Comparison of ENCODE assay signal across 1 cellular context in the genomic region with DNA sequence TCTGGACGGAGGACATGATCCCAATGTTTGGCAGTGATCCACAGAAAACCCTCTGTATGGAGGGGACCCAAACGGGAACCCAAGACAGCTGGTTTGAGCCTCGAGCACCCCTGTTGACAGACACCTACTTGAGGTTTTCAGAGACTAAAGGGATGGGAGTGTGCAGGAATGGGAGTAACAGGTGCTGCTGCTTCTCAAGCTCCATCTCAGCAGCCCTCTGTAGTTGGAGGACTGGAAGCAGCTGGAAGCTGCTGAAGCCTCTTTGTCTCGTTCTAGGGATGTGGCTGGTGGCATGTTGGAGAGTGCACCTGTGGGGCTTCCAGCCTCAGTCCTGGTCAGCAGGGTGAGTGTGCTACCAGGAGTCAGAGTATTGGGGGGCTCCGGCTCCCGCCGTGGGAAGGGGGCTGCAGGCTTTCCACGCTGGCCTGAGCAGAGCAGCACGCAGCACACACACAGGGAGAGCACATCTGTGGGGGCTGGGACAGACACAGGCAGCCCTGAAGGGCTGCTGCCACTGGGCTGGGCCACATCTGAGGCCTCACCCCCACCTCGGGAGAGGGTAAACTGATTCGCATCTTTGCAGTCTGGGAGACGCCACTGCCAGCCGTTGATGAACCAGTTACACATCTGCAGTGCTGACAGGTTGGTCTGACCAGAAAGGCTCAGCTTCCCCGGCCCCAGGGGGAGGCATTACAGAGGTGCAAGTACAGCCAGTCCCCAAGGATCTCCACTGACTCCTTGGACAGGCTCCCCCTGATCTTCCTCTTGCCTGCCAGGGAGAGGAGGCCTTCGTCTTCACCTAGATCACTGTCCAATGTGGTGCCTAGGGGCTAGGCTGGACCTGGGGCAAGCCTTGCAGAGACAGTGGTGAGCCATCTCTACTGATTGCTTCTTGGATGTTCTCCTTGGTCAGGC.
TF ChIP-seq lines count a peak whose summit lies in the region.

No MANE protein-coding gene starts in this region.

TF ChIP-seq in HEK293T, 16 proteins besides CTCF, POLR2A, EP300 and RAD21 (continued from another document):
- TF ChIP-seq HDGF (IDR thresholded peaks at IDR 0.05; ENCODE audit: borderline replicate concordance) (0 out of 2 replicates have a peak, but pooled peaks have one; percentile 48), ELF4 (IDR thresholded peaks at IDR 0.05) (no peak), SP1 (IDR thresholded peaks at IDR 0.05) (no peak)
- TF ChIP-seq, protein P1, sequence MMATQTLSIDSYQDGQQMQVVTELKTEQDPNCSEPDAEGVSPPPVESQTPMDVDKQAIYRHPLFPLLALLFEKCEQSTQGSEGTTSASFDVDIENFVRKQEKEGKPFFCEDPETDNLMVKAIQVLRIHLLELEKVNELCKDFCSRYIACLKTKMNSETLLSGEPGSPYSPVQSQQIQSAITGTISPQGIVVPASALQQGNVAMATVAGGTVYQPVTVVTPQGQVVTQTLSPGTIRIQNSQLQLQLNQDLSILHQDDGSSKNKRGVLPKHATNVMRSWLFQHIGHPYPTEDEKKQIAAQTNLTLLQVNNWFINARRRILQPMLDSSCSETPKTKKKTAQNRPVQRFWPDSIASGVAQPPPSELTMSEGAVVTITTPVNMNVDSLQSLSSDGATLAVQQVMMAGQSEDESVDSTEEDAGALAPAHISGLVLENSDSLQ (IDR thresholded peaks at IDR 0.05), result no peak
